Comparison of ENCODE assay signal across 19 cellular contexts in the genomic region with DNA sequence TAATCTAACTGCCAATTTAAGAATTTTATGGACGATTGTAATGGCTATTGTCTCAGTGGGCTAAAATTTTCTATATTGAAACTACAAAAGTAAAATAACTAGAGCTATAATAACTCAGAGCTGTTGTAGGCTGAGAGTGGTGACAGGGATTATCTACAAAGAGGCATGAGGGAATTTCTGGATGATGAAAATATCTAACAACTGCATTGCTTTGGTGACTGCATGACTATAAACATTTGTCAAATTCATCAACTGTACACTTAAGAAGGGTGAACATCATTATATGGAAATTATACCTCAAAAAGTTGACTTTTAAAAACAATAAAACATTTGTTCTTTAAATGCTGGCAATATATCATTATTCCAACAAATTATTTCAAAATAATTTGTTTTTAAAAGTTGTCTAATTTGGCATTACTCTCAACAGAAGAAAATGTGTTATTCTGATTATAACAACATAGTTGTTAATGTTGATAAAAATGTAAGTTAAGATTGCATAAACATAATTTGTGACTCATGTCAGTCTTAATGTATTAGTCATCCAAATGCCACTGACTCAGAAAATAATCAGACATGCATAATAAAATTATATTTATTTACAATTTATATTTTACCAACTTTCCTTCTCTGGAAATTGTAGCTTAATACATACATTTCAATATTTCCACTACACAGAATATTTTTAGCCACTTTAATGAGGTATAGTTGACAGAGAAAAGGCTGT.
DNase-seq lines count a peak whose midpoint lies in the region; ATAC-seq, FAIRE-seq and TF ChIP-seq lines count a peak whose summit lies in the region.
"Had no signal": no experiment of that assay in that cellular context is flagged by ENCODE, and none has a peak within 500 bp of the region (broad histone marks: within the 10 kb centered on the region; RNA-seq: fewer than 3 reads in every experiment).

No MANE protein-coding gene starts in this region.

- H3K27ac Mint-ChIP-seq in activated naive CD4-positive, alpha-beta T cell treated with anti-CD3 and anti-CD28 coated beads, Interleukin-2, amount 50 U/mL, for 72 hours = no peak overlapping the region
- H3K27ac Mint-ChIP-seq: activated CD4-positive, alpha-beta memory T cell treated with anti-CD3 and anti-CD28 coated beads, Interleukin-2, amount 10 ng/mL, durations not matched to agents 7 days and 5 days; activated naive CD8-positive, alpha-beta T cell treated with anti-CD3 and anti-CD28 coated beads, Interleukin-2, amount 50 U/mL, for 24 hours; activated T-cell treated with anti-CD3 and anti-CD28 coated beads, Interleukin-2, amount 50 U/mL, for 72 hours; CD4-positive, alpha-beta T cell; IgD-negative memory B cell had no signal

- no peaks in the 10 kb centered on the region for H3K36me3 Mint-ChIP-seq in activated naive CD4-positive, alpha-beta T cell treated with anti-CD3 and anti-CD28 coated beads, Interleukin-2, amount 50 U/mL, for 72 hours
- H3K36me3 Mint-ChIP-seq: IgD-negative memory B cell had no signal

- H3K27me3 ChIP-seq in fibroblast of lung (ENCODE audit: control insufficient read depth, insufficient read depth, low read length) = no peaks in the 10 kb centered on the region
- H3K27me3 ChIP-seq: vagina had no signal

- TF ChIP-seq CTCF in fibroblast of lung (conservative IDR thresholded peaks at IDR 0.05 in 1 of 2, IDR thresholded peaks at IDR 0.05 in 1 of 2; ENCODE audit: low read depth in 1 of 2, low read length in 2 of 2) = no peak

- no peak overlapping the region for H2AFZ ChIP-seq in fibroblast of lung (ENCODE audit: low read length)

- no peaks in the 10 kb centered on the region for H3K79me2 ChIP-seq in fibroblast of lung (ENCODE audit: control insufficient read depth, insufficient read depth, low read length)

- H4K20me1 ChIP-seq in fibroblast of lung (ENCODE audit: control insufficient read depth, extremely low read depth, insufficient read depth, low read length) = no peaks in the 10 kb centered on the region

- CTCF ChIA-PET in HEK293T (lab: Yijun Ruan, JAX) = no interaction called here

- POLR2A ChIA-PET in HEK293T (lab: Yijun Ruan, JAX) = no interaction called here

- H3K4me2 ChIP-seq in fibroblast of lung (ENCODE audit: extremely low read depth, insufficient read depth, low read length) = no peak overlapping the region

- peaks cover 3 to 4% of the 10 kb centered on the region in 2 donors for H3K9me3 Mint-ChIP-seq in activated naive CD4-positive, alpha-beta T cell treated with anti-CD3 and anti-CD28 coated beads, Interleukin-2, amount 50 U/mL, for 72 hours
- H3K9me3 Mint-ChIP-seq: activated CD4-positive, alpha-beta memory T cell treated with anti-CD3 and anti-CD28 coated beads, Interleukin-2, amount 10 ng/mL, durations not matched to agents 7 days and 5 days had no signal

- H3K4me1 ChIP-seq in fibroblast of lung (ENCODE audit: control insufficient read depth, extremely low read depth, insufficient read depth, low read length) = no peaks in the 10 kb centered on the region
- H3K4me1 ChIP-seq: vagina had no signal

- no peak for ATAC-seq in activated naive CD4-positive, alpha-beta T cell treated with anti-CD3 and anti-CD28 coated beads, Interleukin-2, amount 50 U/mL, for 72 hours
- ATAC-seq: activated naive CD8-positive, alpha-beta T cell treated with anti-CD3 and anti-CD28 coated beads, Interleukin-2, amount 50 U/mL, for 24 hours; activated T-cell treated with anti-CD3 and anti-CD28 coated beads, Interleukin-2, amount 50 U/mL, for 72 hours had no signal

- DNase-seq in HT-29 (ENCODE audit: low spot score) (peak; percentile 17), SW480 (ENCODE audit: low spot score) (peak; percentile 9), fibroblast of lung (ENCODE audit: low read depth in 2 of 2) (peak; percentile 26 to 57), SIG-M5 treated with dmso at 0.1 percent for 504 hours (lab: John Stamatoyannopoulos, UW; ENCODE audit: unreplicated experiment) (no peak), HEK293T (ENCODE audit: extremely low spot score) (no peak)
- no peak for DNase-seq in activated naive CD4-positive, alpha-beta T cell treated with anti-CD3 and anti-CD28 coated beads, Interleukin-2, amount 50 U/mL, for 72 hours (ENCODE audit: low spot score in 2 of 2)
- no peak for DNase-seq in activated effector memory CD4-positive, alpha-beta T cell treated with Interleukin-2 at 50 U/mL for 16 hours
- DNase-seq: activated CD4-positive, alpha-beta memory T cell treated with anti-CD3 and anti-CD28 coated beads, Interleukin-2, amount 10 ng/mL, durations not matched to agents 7 days and 5 days; activated naive CD8-positive, alpha-beta T cell treated with anti-CD3 and anti-CD28 coated beads, Interleukin-2, amount 50 U/mL, for 24 hours; activated T-cell treated with anti-CD3 and anti-CD28 coated beads, Interleukin-2, amount 50 U/mL, for 72 hours; CD4-positive, alpha-beta T cell; DMS79 treated with DMSO at 0.1 percent for 48 hours; left ventricle myocardium inferior; NCI-H1048; NCI-H748 treated with DMSO at 0.1 percent for 48 hours; T-helper 1 cell had no signal

- peak; percentile 43 for FAIRE-seq in A204.1 (lab: Jason Lieb, UNC)

- no peak overlapping the region for H3K4me3 ChIP-seq in fibroblast of lung (replicated peaks in 1 of 4; ENCODE audit: control extremely low read depth in 1 of 4, insufficient read depth in 1 of 4, low read depth in 3 of 4, low read length in 4 of 4)
- H3K4me3 ChIP-seq: left ventricle myocardium inferior, vagina had no signal

- H3K27ac ChIP-seq in fibroblast of lung (ENCODE audit: insufficient read depth, low read length) = no peak overlapping the region
- H3K27ac ChIP-seq: left ventricle myocardium inferior, vagina had no signal

- no peaks in the 10 kb centered on the region for H3K9me3 ChIP-seq in fibroblast of lung (ENCODE audit: control insufficient read depth, insufficient read depth, low read depth, low read length)
- H3K9me3 ChIP-seq: left ventricle myocardium inferior, vagina had no signal

- H3K9ac ChIP-seq in fibroblast of lung (ENCODE audit: insufficient read depth, low read length) = no peak overlapping the region

- H3K36me3 ChIP-seq in fibroblast of lung (ENCODE audit: control insufficient read depth, insufficient read depth, low read length) = no peaks in the 10 kb centered on the region
- H3K36me3 ChIP-seq: left ventricle myocardium inferior, vagina had no signal

TF ChIP-seq in HEK293T, 16 proteins besides CTCF, POLR2A, EP300 and RAD21:
- TF ChIP-seq ARNT (IDR thresholded peaks at IDR 0.05) = no peak
- TF ChIP-seq HDGF (IDR thresholded peaks at IDR 0.05; ENCODE audit: borderline replicate concordance) = no peak
- TF ChIP-seq PKNOX1 (IDR thresholded peaks at IDR 0.05) = no peak
- no peak for TF ChIP-seq L3MBTL2 (conservative IDR thresholded peaks at IDR 0.05)
- no peak for TF ChIP-seq ELF4 (IDR thresholded peaks at IDR 0.05)
- TF ChIP-seq FOXA1 (IDR thresholded peaks at IDR 0.05) = no peak

Comparison
In these comparisons a context has a peak if more than half of its experiments do, and no peak if none do; other contexts are left out.
1. DNase-seq: peak in HT-29 (single experiment), SW480 (single experiment) and fibroblast of lung (2 of 2); none in activated naive CD4-positive, alpha-beta T cell treated with anti-CD3 and anti-CD28 coated beads, Interleukin-2, amount 50 U/mL, for 72 hours (0 of 2), SIG-M5 treated with dmso at 0.1 percent for 504 hours (single experiment), activated effector memory CD4-positive, alpha-beta T cell treated with Interleukin-2 at 50 U/mL for 16 hours (single experiment) and HEK293T (single experiment).